ENCODE assay signal across 11 cellular contexts in the genomic region with DNA sequence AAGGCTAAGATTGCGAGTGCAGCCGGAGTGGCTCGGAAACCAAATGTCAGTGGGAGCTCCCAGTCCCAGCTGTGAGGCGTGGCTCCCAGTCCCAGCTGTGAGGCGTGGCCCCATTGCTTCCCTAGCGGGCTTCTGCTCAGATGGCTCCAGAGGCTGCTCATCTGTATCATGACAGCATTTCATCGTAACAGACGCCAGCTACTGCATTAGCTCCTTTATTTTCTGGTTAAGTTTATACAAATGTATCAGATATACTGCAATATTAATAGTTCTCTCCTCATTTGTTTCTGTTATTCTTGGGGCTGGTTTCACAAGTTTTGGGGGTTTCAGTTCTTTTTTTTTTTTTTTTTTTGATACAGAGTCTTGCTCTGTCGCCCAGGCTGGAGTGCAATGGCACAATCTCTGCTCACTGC. TPM values are rescaled to one million over a fixed set of nuclear protein-coding genes. Genes with fewer than 3 reads are reported as not detected.
DNase-seq lines count a peak whose midpoint lies in the region; ATAC-seq, FAIRE-seq and TF ChIP-seq lines count a peak whose summit lies in the region.
"Had no signal": no experiment of that assay in that cellular context is flagged by ENCODE, and none has a peak within 500 bp of the region (broad histone marks: within the 10 kb centered on the region; RNA-seq: fewer than 3 reads in every experiment).

No MANE protein-coding gene starts in this region.

- TF ChIP-seq CTCF in right lobe of liver (IDR thresholded peaks at IDR 0.05) = no peak

- intact Hi-C loops in right lobe of liver (cut with DNase I) = no loop called here

- no peak overlapping the region for H3K4me3 ChIP-seq in right lobe of liver

- no peak overlapping the region for H3K27ac ChIP-seq in right lobe of liver

- no peak for FAIRE-seq in frontal cortex (lab: Jason Lieb, UNC)
- FAIRE-seq in GM12892 (lab: Jason Lieb, UNC) = no peak
- FAIRE-seq: colon had no signal

- DNase-seq in memory B cell (ENCODE audit: low spot score in 2 of 2) (peak in 1 of 2 donors; percentile 16), frontal cortex (ENCODE audit: low spot score in 2 of 2) (no peak), right lobe of liver (no peak), NCI-H2029 treated with DMSO at 0.1 percent for 48 hours (lab: John Stamatoyannopoulos, UW) (no peak), GM12892 (ENCODE audit: insufficient read length) (no peak)
- DNase-seq: DMS79 had no signal

- H3K36me3 Mint-ChIP-seq in memory B cell = no peaks in the 10 kb centered on the region
- H3K36me3 Mint-ChIP-seq: stimulated activated effector memory CD8-positive, alpha-beta T cell treated with anti-CD3 and anti-CD28 coated beads, Interleukin-12 subunit alpha, Interleukin-12 subunit beta, amount 100 ng/mL, for 72 hours had no signal

- H3K27ac Mint-ChIP-seq in memory B cell = peak overlapping the region; percentile 85
- H3K27ac Mint-ChIP-seq: stimulated activated effector memory CD8-positive, alpha-beta T cell treated with anti-CD3 and anti-CD28 coated beads, Interleukin-12 subunit alpha, Interleukin-12 subunit beta, amount 100 ng/mL, for 72 hours had no signal

- peak overlapping the region; percentile 69 for H3K4me3 Mint-ChIP-seq in memory B cell
- H3K4me3 Mint-ChIP-seq: stimulated activated effector memory CD8-positive, alpha-beta T cell treated with anti-CD3 and anti-CD28 coated beads, Interleukin-12 subunit alpha, Interleukin-12 subunit beta, amount 100 ng/mL, for 72 hours had no signal

- no peaks in the 10 kb centered on the region for H3K9me3 Mint-ChIP-seq in memory B cell
- H3K9me3 Mint-ChIP-seq: stimulated activated effector memory CD8-positive, alpha-beta T cell treated with anti-CD3 and anti-CD28 coated beads, Interleukin-12 subunit alpha, Interleukin-12 subunit beta, amount 100 ng/mL, for 72 hours had no signal

- WGBS in right lobe of liver (ENCODE audit: insufficient coverage, low coverage, low lambda C conversion rate, missing lambda C conversion rate) = 83% methylated on average over 9 of the region's 9 CpGs

- H3K27me3 ChIP-seq in right lobe of liver = no peaks in the 10 kb centered on the region

- no peaks in the 10 kb centered on the region for H3K9me3 ChIP-seq in right lobe of liver

- H3K36me3 ChIP-seq in right lobe of liver = no peaks in the 10 kb centered on the region

- H3K4me1 Mint-ChIP-seq in memory B cell = peaks cover 26% of the 10 kb centered on the region
- H3K4me1 Mint-ChIP-seq: stimulated activated effector memory CD8-positive, alpha-beta T cell treated with anti-CD3 and anti-CD28 coated beads, Interleukin-12 subunit alpha, Interleukin-12 subunit beta, amount 100 ng/mL, for 72 hours had no signal

- H3K4me1 ChIP-seq in right lobe of liver = no peaks in the 10 kb centered on the region

- H3K27me3 Mint-ChIP-seq in memory B cell = peaks cover 3% of the 10 kb centered on the region

- TF ChIP-seq POLR2A in right lobe of liver (IDR thresholded peaks at IDR 0.05) (no peak), GM12892 (IDR thresholded peaks at IDR 0.05; ENCODE audit: low read depth, low read length) (no peak)

- ATAC-seq in GM18867 (IDR thresholded peaks at IDR 0.05; ENCODE audit: unreplicated experiment) (peak; percentile 75), GM21737 (IDR thresholded peaks at IDR 0.05; ENCODE audit: unreplicated experiment) (peak; percentile 72), HG03460 (IDR thresholded peaks at IDR 0.05; ENCODE audit: unreplicated experiment) (peak; percentile 63), memory B cell (ENCODE audit: low read depth) (peak; percentile 84), right lobe of liver (no peak)
- ATAC-seq: stimulated activated effector memory CD8-positive, alpha-beta T cell treated with anti-CD3 and anti-CD28 coated beads, Interleukin-12 subunit alpha, Interleukin-12 subunit beta, amount 100 ng/mL, for 72 hours had no signal

RNA-seq across cellular contexts. Expression of gene TBXT, which starts 34.7 kb away (rescaled TPM):
- total RNA-seq in frontal cortex = not detected
- total RNA-seq in right lobe of liver = not detected
- polyA plus RNA-seq in GM12892 (2012; ENCODE audit: missing spikeins) = not detected

Comparison
In these comparisons a context has a peak if more than half of its experiments do, and no peak if none do; other contexts are left out.
1. ATAC-seq: peak in GM18867 (single experiment), GM21737 (single experiment), HG03460 (single experiment) and memory B cell (single experiment); none in right lobe of liver (0 of 4).